ENCODE assay signal across 7 cellular contexts in genomic region chr11:76234704-76235232, GRCh38. TPM values are rescaled to one million over a fixed set of nuclear protein-coding genes. Genes with fewer than 3 reads are reported as not detected.
DNase-seq lines count a peak whose midpoint lies in the region; ATAC-seq and TF ChIP-seq lines count a peak whose summit lies in the region.

No MANE protein-coding gene starts in this region.

- H3K4me3 ChIP-seq in SU-DHL-6 (ENCODE audit: insufficient read depth, low read length, poor library complexity, severe bottlenecking), result peak overlapping the region; percentile 71
- H3K4me3 ChIP-seq in thyroid gland (replicated peaks in 1 of 3), result peak overlapping the region; percentile 46 to 92 (median 81)

- H3K27ac ChIP-seq in SU-DHL-6 (ENCODE audit: low read depth, low read length) (no peak overlapping the region), thyroid gland (peak overlapping the region; percentile 68 to 77 (median 75))

- H3K36me3 Mint-ChIP-seq in effector memory CD8-positive, alpha-beta T cell (ENCODE audit: insufficient read depth), result peaks cover 34% of the 10 kb centered on the region

- TF ChIP-seq CTCF in SU-DHL-6 (IDR thresholded peaks at IDR 0.05; ENCODE audit: insufficient read depth, low read length, poor library complexity, severe bottlenecking) (no peak), thyroid gland (IDR thresholded peaks at IDR 0.05) (no peak)

- ATAC-seq in GM18861 (IDR thresholded peaks at IDR 0.05; ENCODE audit: unreplicated experiment) (peak; percentile 1), HG02870 (IDR thresholded peaks at IDR 0.05; ENCODE audit: unreplicated experiment) (peak; percentile 4)
- peak; percentile 23 for ATAC-seq in effector memory CD8-positive, alpha-beta T cell (replicated peaks)

- H3K79me2 ChIP-seq in SU-DHL-6 (ENCODE audit: insufficient read depth, low read length), result no peaks in the 10 kb centered on the region

- peak overlapping the region; percentile 98 to 100 for H3K27ac Mint-ChIP-seq in effector memory CD8-positive, alpha-beta T cell

- H3K4me3 Mint-ChIP-seq in effector memory CD8-positive, alpha-beta T cell, result peak overlapping the region; percentile 85 to 94

- H3K4me1 Mint-ChIP-seq in effector memory CD8-positive, alpha-beta T cell (ENCODE audit: low read depth in 2 of 2), result peaks cover 41 to 45% of the 10 kb centered on the region in 2 donors

- peak overlapping the region; percentile 56 for H3K9ac ChIP-seq in SU-DHL-6 (ENCODE audit: low read length)

- WGBS in thyroid gland, 2 donors, result 1 to 3% methylated on average over 6 to 25 of the region's 30 CpGs

- intact Hi-C loops in thyroid gland (cut with DNase I), result no loop called here

- peaks cover 4 to 12% of the 10 kb centered on the region in 2 donors for H3K4me1 ChIP-seq in thyroid gland

- no peaks in the 10 kb centered on the region for H3F3A ChIP-seq in SU-DHL-6 (ENCODE audit: insufficient read depth)

- no peaks in the 10 kb centered on the region for H3K9me3 Mint-ChIP-seq in effector memory CD8-positive, alpha-beta T cell

- H3K9me3 ChIP-seq in SU-DHL-6 (ENCODE audit: insufficient read depth, low read length), result no peaks in the 10 kb centered on the region
- no peaks in the 10 kb centered on the region for H3K9me3 ChIP-seq in thyroid gland

- peak overlapping the region; percentile 77 for H3K4me2 ChIP-seq in SU-DHL-6 (ENCODE audit: low read depth, low read length, poor library complexity, severe bottlenecking)

- TF ChIP-seq POLR2A in thyroid gland (IDR thresholded peaks at IDR 0.05), result no peak

- no peaks in the 10 kb centered on the region for H3K9me2 ChIP-seq in SU-DHL-6 (replicated peaks; ENCODE audit: insufficient read depth, low read length)

- peak in 1 of 3 experiments; percentile 10 for DNase-seq in effector memory CD8-positive, alpha-beta T cell
- DNase-seq in middle frontal gyrus (ENCODE audit: extremely low spot score, low spot score), result peak; percentile 39
- DNase-seq in thyroid gland, result peak; percentile 49 to 56
- no peak for DNase-seq in NCI-H2171 treated with DMSO at 0.1 percent for 48 hours (lab: John Stamatoyannopoulos, UW)

- peaks cover 0 to 6% of the 10 kb centered on the region in 2 donors for H3K27me3 Mint-ChIP-seq in effector memory CD8-positive, alpha-beta T cell

- H3K36me3 ChIP-seq in SU-DHL-6 (ENCODE audit: low read length) (no peaks in the 10 kb centered on the region), thyroid gland (no peaks in the 10 kb centered on the region)

- H2AFZ ChIP-seq in SU-DHL-6 (ENCODE audit: low read depth, low read length, severe bottlenecking), result peak overlapping the region; percentile 75

- H3K27me3 ChIP-seq in SU-DHL-6 (ENCODE audit: low read length), result no peaks in the 10 kb centered on the region
- H3K27me3 ChIP-seq in thyroid gland, result no peaks in the 10 kb centered on the region

- H4K20me1 ChIP-seq in SU-DHL-6 (ENCODE audit: low read depth, low read length), result no peaks in the 10 kb centered on the region

RNA-seq across cellular contexts. Expression of gene WNT11, which starts 28.5 kb away (rescaled TPM):
- total RNA-seq in thyroid gland, result 10 to 100 TPM in 3 of 4 donors, 1 to 10 TPM in 1; 7.3 to 31.5 (median 10.7) TPM
